18 cellular contexts compared by ENCODE assay signal in genomic region chr1:64901663-64902062, GRCh38.
A peak's percentile ranks its signal among the peaks of the same experiment; 100 is the strongest.
DNase-seq lines count a peak whose midpoint lies in the region; ATAC-seq and TF ChIP-seq lines count a peak whose summit lies in the region.
"Had no signal": no experiment of that assay in that cellular context is flagged by ENCODE, and none has a peak within 500 bp of the region (broad histone marks: within the 10 kb centered on the region; RNA-seq: fewer than 3 reads in every experiment).

No MANE protein-coding gene starts in this region.

- no peak overlapping the region for H3K9ac ChIP-seq in endodermal cell (ENCODE audit: extremely low read depth, low read length, poor library complexity, severe bottlenecking)
- H3K9ac ChIP-seq: BLaER1 treated with 17β-estradiol and CSF1 and Interleukin-3, amounts not matched to agents 10 nM and 100 nM had no signal

- no peak overlapping the region for H3K4me3 ChIP-seq in SJCRH30
- no peak overlapping the region for H3K4me3 ChIP-seq in endodermal cell (ENCODE audit: low read length)
- H3K4me3 ChIP-seq: BLaER1 treated with 17β-estradiol and CSF1 and Interleukin-3, amounts not matched to agents 10 nM and 100 nM had no signal

- 100% methylated on average over 1 of the region's 2 CpGs; no CpG with 5 or more reads in 1 of the 2 experiments for WGBS in endodermal cell (ENCODE audit: insufficient coverage in 1 of 2, insufficient read length in 1 of 2), 2 experiments

- H3K4me1 ChIP-seq in SJCRH30 (peaks cover 32% of the 10 kb centered on the region), endodermal cell (ENCODE audit: control insufficient read depth, insufficient read depth, low read length) (peaks cover 5% of the 10 kb centered on the region)

- no peak for DNase-seq in activated CD4-positive, alpha-beta T cell treated with anti-CD3 and anti-CD28 coated beads for 36 hours
- DNase-seq in activated CD4-positive, alpha-beta T cell treated with anti-CD3 and anti-CD28 coated beads for 48 hours = no peak
- DNase-seq in SJCRH30 (no peak), endodermal cell (no peak), NCI-H524 treated with DMSO at 0.1 percent for 48 hours (lab: John Stamatoyannopoulos, UW) (no peak), omental fat pad (ENCODE audit: low spot score) (no peak)
- no peak for DNase-seq in stimulated activated naive B cell treated with anti-CD40 and anti-IgM and Interleukin-4, amounts not matched to agents 10 μg/mL and 1 μg/mL and 100 μg/mL, for 72 hours
- DNase-seq in stimulated activated naive CD8-positive, alpha-beta T cell treated with anti-CD3 and anti-CD28 coated beads, Interleukin-15, Interleukin-2, amounts not matched to agents 100 U/mL and 50 U/mL, for 24 hours = no peak
- DNase-seq: 8988T, GF-D8, Karpas-422, MM.1S, NCI-H1092 treated with DMSO at 0.1 percent for 48 hours, NCI-H2081 treated with DMSO at 0.1 percent for 48 hours, NCI-H510A treated with DMSO at 0.1 percent for 48 hours, SHP77 treated with DMSO at 0.1 percent for 48 hours, SW 1271 had no signal

- POLR2A ChIA-PET in activated CD4-positive, alpha-beta T cell treated with anti-CD3 and anti-CD28 coated beads for 36 hours (lab: Charles Lee) = no interaction called here

- H3K9me3 ChIP-seq in SJCRH30 (replicated peaks) = no peaks in the 10 kb centered on the region
- no peaks in the 10 kb centered on the region for H3K9me3 ChIP-seq in endodermal cell (ENCODE audit: control insufficient read depth, low read length)
- H3K9me3 ChIP-seq: BLaER1 treated with 17β-estradiol and CSF1 and Interleukin-3, amounts not matched to agents 10 nM and 100 nM had no signal

- H3K27ac ChIP-seq in SJCRH30 = peak overlapping the region; percentile 25; the same call in 1 of the 2 replicates
- H3K27ac ChIP-seq in endodermal cell (ENCODE audit: low read depth, low read length) = peak overlapping the region; percentile 88
- H3K27ac ChIP-seq: BLaER1 treated with 17β-estradiol and CSF1 and Interleukin-3, amounts not matched to agents 10 nM and 100 nM had no signal

- TF ChIP-seq CTCF in endodermal cell (conservative IDR thresholded peaks at IDR 0.05) = no peak
- TF ChIP-seq CTCF in omental fat pad (IDR thresholded peaks at IDR 0.05) = no peak

- ATAC-seq in activated CD4-positive, alpha-beta T cell treated with anti-CD3 and anti-CD28 coated beads for 36 hours = no peak
- peak; percentile 30 to 33 for ATAC-seq in stimulated activated naive B cell treated with anti-CD40 and anti-IgM and Interleukin-4, amounts not matched to agents 10 μg/mL and 1 μg/mL and 100 μg/mL, for 72 hours (replicated peaks)
- ATAC-seq in stimulated activated naive CD8-positive, alpha-beta T cell treated with anti-CD3 and anti-CD28 coated beads, Interleukin-15, Interleukin-2, amounts not matched to agents 100 U/mL and 50 U/mL, for 24 hours = no peak
- ATAC-seq in omental fat pad (ENCODE audit: low FRiP score) = no peak

- H3K9me3 Mint-ChIP-seq in activated CD4-positive, alpha-beta T cell treated with anti-CD3 and anti-CD28 coated beads for 36 hours (ENCODE audit: low read depth) = no peaks in the 10 kb centered on the region
- no peaks in the 10 kb centered on the region for H3K9me3 Mint-ChIP-seq in endodermal cell
- peaks cover 2 to 6% of the 10 kb centered on the region in 2 donors for H3K9me3 Mint-ChIP-seq in stimulated activated naive B cell treated with anti-CD40 and anti-IgM and Interleukin-4, amounts not matched to agents 10 μg/mL and 1 μg/mL and 100 μg/mL, for 72 hours

- peaks cover 13% of the 10 kb centered on the region for H3K36me3 Mint-ChIP-seq in activated CD4-positive, alpha-beta T cell treated with anti-CD3 and anti-CD28 coated beads for 36 hours (ENCODE audit: low read depth)
- no peaks in the 10 kb centered on the region for H3K36me3 Mint-ChIP-seq in endodermal cell (ENCODE audit: low read depth)
- peaks cover 2 to 15% of the 10 kb centered on the region in 2 donors for H3K36me3 Mint-ChIP-seq in stimulated activated naive B cell treated with anti-CD40 and anti-IgM and Interleukin-4, amounts not matched to agents 10 μg/mL and 1 μg/mL and 100 μg/mL, for 72 hours

- intact Hi-C loops in activated CD4-positive, alpha-beta T cell treated with anti-CD3 and anti-CD28 coated beads for 36 hours (cut with DNase I, micrococcal nuclease) = no loop called here

- peaks cover 91% of the 10 kb centered on the region for H3K4me1 Mint-ChIP-seq in activated CD4-positive, alpha-beta T cell treated with anti-CD3 and anti-CD28 coated beads for 36 hours
- peaks cover 34% of the 10 kb centered on the region for H3K4me1 Mint-ChIP-seq in endodermal cell
- H3K4me1 Mint-ChIP-seq in stimulated activated naive B cell treated with anti-CD40 and anti-IgM and Interleukin-4, amounts not matched to agents 10 μg/mL and 1 μg/mL and 100 μg/mL, for 72 hours = peaks cover 59 to 75% of the 10 kb centered on the region in 2 donors

- no peaks in the 10 kb centered on the region for H3K27me3 Mint-ChIP-seq in activated CD4-positive, alpha-beta T cell treated with anti-CD3 and anti-CD28 coated beads for 36 hours
- no peaks in the 10 kb centered on the region for H3K27me3 Mint-ChIP-seq in endodermal cell (ENCODE audit: insufficient read depth)
- H3K27me3 Mint-ChIP-seq in stimulated activated naive B cell treated with anti-CD40 and anti-IgM and Interleukin-4, amounts not matched to agents 10 μg/mL and 1 μg/mL and 100 μg/mL, for 72 hours = no peaks in the 10 kb centered on the region

- CTCF ChIA-PET in activated CD4-positive, alpha-beta T cell treated with anti-CD3 and anti-CD28 coated beads for 36 hours (lab: Charles Lee) = no interaction called here

- H3K4me3 Mint-ChIP-seq in activated CD4-positive, alpha-beta T cell treated with anti-CD3 and anti-CD28 coated beads for 36 hours = no peak overlapping the region
- H3K4me3 Mint-ChIP-seq in endodermal cell = no peak overlapping the region
- H3K4me3 Mint-ChIP-seq in stimulated activated naive B cell treated with anti-CD40 and anti-IgM and Interleukin-4, amounts not matched to agents 10 μg/mL and 1 μg/mL and 100 μg/mL, for 72 hours = no peak overlapping the region

- no peaks in the 10 kb centered on the region for H3K36me3 ChIP-seq in SJCRH30
- no peaks in the 10 kb centered on the region for H3K36me3 ChIP-seq in endodermal cell (ENCODE audit: control insufficient read depth, insufficient read depth, low read length)

- H3K27ac Mint-ChIP-seq in activated CD4-positive, alpha-beta T cell treated with anti-CD3 and anti-CD28 coated beads for 36 hours = peak overlapping the region; percentile 45
- no peak overlapping the region for H3K27ac Mint-ChIP-seq in endodermal cell
- no peak overlapping the region for H3K27ac Mint-ChIP-seq in stimulated activated naive B cell treated with anti-CD40 and anti-IgM and Interleukin-4, amounts not matched to agents 10 μg/mL and 1 μg/mL and 100 μg/mL, for 72 hours

- H3K27me3 ChIP-seq in SJCRH30 (no peaks in the 10 kb centered on the region), endodermal cell (ENCODE audit: control insufficient read depth, insufficient read depth, low read length, poor library complexity, severe bottlenecking) (no peaks in the 10 kb centered on the region)
- H3K27me3 ChIP-seq: BLaER1 treated with 17β-estradiol and CSF1 and Interleukin-3, amounts not matched to agents 10 nM and 100 nM had no signal

Comparison
In these comparisons a context has a peak if more than half of its experiments do, and no peak if none do; other contexts are left out.
1. ATAC-seq: peak in stimulated activated naive B cell treated with anti-CD40 and anti-IgM and Interleukin-4, amounts not matched to agents 10 μg/mL and 1 μg/mL and 100 μg/mL, for 72 hours (2 of 2); none in activated CD4-positive, alpha-beta T cell treated with anti-CD3 and anti-CD28 coated beads for 36 hours (single experiment), stimulated activated naive CD8-positive, alpha-beta T cell treated with anti-CD3 and anti-CD28 coated beads, Interleukin-15, Interleukin-2, amounts not matched to agents 100 U/mL and 50 U/mL, for 24 hours (single experiment) and omental fat pad (single experiment).